In genomic region chr4:138199568-138200235, GRCh38 we compare ENCODE assay signal across 9 cellular contexts. TPM values are rescaled to one million over a fixed set of nuclear protein-coding genes. Genes with fewer than 3 reads are reported as not detected.
A peak's percentile ranks its signal among the peaks of the same experiment; 100 is the strongest.
DNase-seq lines count a peak whose midpoint lies in the region; ATAC-seq and TF ChIP-seq lines count a peak whose summit lies in the region.
"Had no signal": no experiment of that assay in that cellular context is flagged by ENCODE, and none has a peak within 500 bp of the region (broad histone marks: within the 10 kb centered on the region; RNA-seq: fewer than 3 reads in every experiment).

No MANE protein-coding gene starts in this region.

- H3K9me3 ChIP-seq in body of pancreas: no peaks in the 10 kb centered on the region
- H3K9me3 ChIP-seq in CD8-positive, alpha-beta T cell (ENCODE audit: low read length): no peaks in the 10 kb centered on the region

- TF ChIP-seq CTCF in body of pancreas (IDR thresholded peaks at IDR 0.05) (no peak), nephron progenitor cell (IDR thresholded peaks at IDR 0.05) (no peak)
- TF ChIP-seq CTCF in CD8-positive, alpha-beta T cell (IDR thresholded peaks at IDR 0.05): no peak

- CTCF ChIA-PET in CD8-positive, alpha-beta T cell (lab: Charles Lee): no interaction called here

- no peaks in the 10 kb centered on the region for H3K36me3 Mint-ChIP-seq in nephron progenitor cell (ENCODE audit: low read depth)
- no peaks in the 10 kb centered on the region for H3K36me3 Mint-ChIP-seq in activated T-helper 17 cell treated with anti-CD3 and anti-CD28 coated beads, Interleukin-2, amount 50 U/mL, for 72 hours (ENCODE audit: low read depth)
- H3K36me3 Mint-ChIP-seq in CD8-positive, alpha-beta T cell: no peaks in the 10 kb centered on the region

- H3K9me3 Mint-ChIP-seq in nephron progenitor cell: no peaks in the 10 kb centered on the region
- no peaks in the 10 kb centered on the region for H3K9me3 Mint-ChIP-seq in activated T-helper 17 cell treated with anti-CD3 and anti-CD28 coated beads, Interleukin-2, amount 50 U/mL, for 72 hours
- no peaks in the 10 kb centered on the region for H3K9me3 Mint-ChIP-seq in CD8-positive, alpha-beta T cell
- H3K9me3 Mint-ChIP-seq: T-helper 1 cell treated with Interleukin-12 subunit alpha and Interleukin-12 subunit beta and Interleukin-4 antibody, amounts not matched to agents 30 μg/mL and 1 μg/mL, for 36 hours had no signal

- ATAC-seq in HG03175 (IDR thresholded peaks at IDR 0.05; ENCODE audit: unreplicated experiment) (peak; percentile 74), body of pancreas (peak; percentile 99)
- ATAC-seq in activated T-helper 17 cell treated with anti-CD3 and anti-CD28 coated beads, Interleukin-2, amount 50 U/mL, for 72 hours (replicated peaks): no peak
- no peak for ATAC-seq in CD8-positive, alpha-beta T cell

- no peaks in the 10 kb centered on the region for H3K27me3 ChIP-seq in body of pancreas
- no peaks in the 10 kb centered on the region for H3K27me3 ChIP-seq in CD8-positive, alpha-beta T cell (ENCODE audit: insufficient read depth, low read length)

- intact Hi-C loops in body of pancreas (cut with DNase I): no loop called here
- intact Hi-C loops in CD8-positive, alpha-beta T cell (cut with DNase I, micrococcal nuclease): no loop called here

- H3K27me3 Mint-ChIP-seq in nephron progenitor cell (ENCODE audit: low read depth, poor library complexity): no peaks in the 10 kb centered on the region
- no peaks in the 10 kb centered on the region for H3K27me3 Mint-ChIP-seq in activated T-helper 17 cell treated with anti-CD3 and anti-CD28 coated beads, Interleukin-2, amount 50 U/mL, for 72 hours
- no peaks in the 10 kb centered on the region for H3K27me3 Mint-ChIP-seq in CD8-positive, alpha-beta T cell (ENCODE audit: low read depth)

- peak overlapping the region; percentile 50 to 83 (median 66) for H3K27ac ChIP-seq in body of pancreas
- H3K27ac ChIP-seq in CD8-positive, alpha-beta T cell (ENCODE audit: low read depth, low read length): no peak overlapping the region

- peaks cover 17% of the 10 kb centered on the region for H3K4me1 ChIP-seq in body of pancreas
- H3K4me1 ChIP-seq in CD8-positive, alpha-beta T cell (ENCODE audit: insufficient read depth, low read length): no peaks in the 10 kb centered on the region

- DNase-seq in NCI-H1105 treated with DMSO at 0.1 percent for 48 hours (lab: John Stamatoyannopoulos, UW) (peak; percentile 8), NCI-H1105 (lab: John Stamatoyannopoulos, UW) (no peak), body of pancreas (peak; percentile 48 to 80 (median 64)), nephron progenitor cell (no peak), NCI-H1694 (lab: John Stamatoyannopoulos, UW) (no peak)
- no peak for DNase-seq in CD8-positive, alpha-beta T cell

- WGBS in body of pancreas, 2 donors: 9 to 14% methylated on average over 5 of the region's 5 CpGs

- POLR2A ChIA-PET in CD8-positive, alpha-beta T cell (lab: Charles Lee): no interaction called here

- H3K4me3 ChIP-seq in body of pancreas: no peak overlapping the region
- H3K4me3 ChIP-seq in CD8-positive, alpha-beta T cell (ENCODE audit: low read depth, low read length): no peak overlapping the region

- H3K4me1 Mint-ChIP-seq in nephron progenitor cell: peaks cover 8% of the 10 kb centered on the region
- no peaks in the 10 kb centered on the region for H3K4me1 Mint-ChIP-seq in activated T-helper 17 cell treated with anti-CD3 and anti-CD28 coated beads, Interleukin-2, amount 50 U/mL, for 72 hours
- no peaks in the 10 kb centered on the region for H3K4me1 Mint-ChIP-seq in CD8-positive, alpha-beta T cell (ENCODE audit: low read depth)

- H3K27ac Mint-ChIP-seq in nephron progenitor cell: peak overlapping the region; percentile 75
- H3K27ac Mint-ChIP-seq in activated T-helper 17 cell treated with anti-CD3 and anti-CD28 coated beads, Interleukin-2, amount 50 U/mL, for 72 hours: no peak overlapping the region
- no peak overlapping the region for H3K27ac Mint-ChIP-seq in CD8-positive, alpha-beta T cell
- H3K27ac Mint-ChIP-seq: T-helper 1 cell treated with Interleukin-12 subunit alpha and Interleukin-12 subunit beta and Interleukin-4 antibody, amounts not matched to agents 30 μg/mL and 1 μg/mL, for 36 hours had no signal

- no peak overlapping the region for H3K4me3 Mint-ChIP-seq in nephron progenitor cell
- no peak overlapping the region for H3K4me3 Mint-ChIP-seq in activated T-helper 17 cell treated with anti-CD3 and anti-CD28 coated beads, Interleukin-2, amount 50 U/mL, for 72 hours
- no peak overlapping the region for H3K4me3 Mint-ChIP-seq in CD8-positive, alpha-beta T cell
- H3K4me3 Mint-ChIP-seq: T-helper 1 cell treated with Interleukin-12 subunit alpha and Interleukin-12 subunit beta and Interleukin-4 antibody, amounts not matched to agents 30 μg/mL and 1 μg/mL, for 36 hours had no signal

- TF ChIP-seq POLR2A in body of pancreas (IDR thresholded peaks at IDR 0.05): peak in 1 of 3 donors; percentile 18

- no peaks in the 10 kb centered on the region for H3K36me3 ChIP-seq in body of pancreas (replicated peaks in 1 of 2; ENCODE audit: insufficient read depth in 1 of 2, low read depth in 2 of 2)
- no peaks in the 10 kb centered on the region for H3K36me3 ChIP-seq in CD8-positive, alpha-beta T cell (ENCODE audit: insufficient read depth, low read length)

RNA-seq across cellular contexts. Expression of gene SLC7A11, which starts 42.4 kb away (rescaled TPM):
- total RNA-seq in body of pancreas: 1 to 10 TPM; 3.3 to 3.4 TPM
- total RNA-seq in activated T-helper 17 cell treated with anti-CD3 and anti-CD28 coated beads, Interleukin-2, amount 50 U/mL, for 72 hours: 1 to 10 TPM; 1.1 to 5.7 TPM
- total RNA-seq in CD8-positive, alpha-beta T cell: not detected

Comparison
In these comparisons a context has a peak if more than half of its experiments do, and no peak if none do; other contexts are left out.
1. DNase-seq: peak in NCI-H1105 treated with DMSO at 0.1 percent for 48 hours (single experiment) and body of pancreas (4 of 4); none in NCI-H1105 (single experiment), nephron progenitor cell (single experiment), NCI-H1694 (single experiment) and CD8-positive, alpha-beta T cell (0 of 7).
2. ATAC-seq: peak in HG03175 (single experiment) and body of pancreas (single experiment); none in activated T-helper 17 cell treated with anti-CD3 and anti-CD28 coated beads, Interleukin-2, amount 50 U/mL, for 72 hours (single experiment) and CD8-positive, alpha-beta T cell (single experiment).